In the genomic region with DNA sequence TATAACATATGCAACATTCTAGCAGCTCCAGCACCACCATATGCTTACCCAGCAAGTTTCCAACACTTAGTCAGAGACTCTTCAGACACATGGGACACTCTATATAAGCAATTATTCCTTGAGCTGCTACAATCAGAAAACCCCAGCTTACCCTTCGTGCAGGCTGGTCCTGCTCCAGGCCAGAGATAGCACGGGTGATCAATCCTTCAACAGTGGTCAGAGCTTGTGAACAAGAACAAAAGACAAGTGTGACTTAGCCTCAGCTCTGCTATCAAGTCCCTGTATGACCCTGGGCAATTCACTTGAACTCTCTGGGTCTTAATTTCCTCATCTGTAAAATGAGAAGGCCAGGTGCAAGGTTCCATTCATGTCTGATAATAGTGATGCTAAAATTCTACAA, we compare ENCODE assay signal across 13 cellular contexts. TPM values are rescaled to one million over a fixed set of nuclear protein-coding genes. Genes with fewer than 3 reads are reported as not detected.
DNase-seq lines count a peak whose midpoint lies in the region; ATAC-seq and TF ChIP-seq lines count a peak whose summit lies in the region.
"Had no signal": no experiment of that assay in that cellular context is flagged by ENCODE, and none has a peak within 500 bp of the region (broad histone marks: within the 10 kb centered on the region; RNA-seq: fewer than 3 reads in every experiment).

No MANE protein-coding gene starts in this region.

- H3K4me3 ChIP-seq in DND-41 (ENCODE audit: low read depth in 1 of 2, low read length in 2 of 2) (peak overlapping the region in 1 of 2 experiments; percentile 87; a peak in 2 of 4 replicates), KMS-11 (IDR thresholded peaks at IDR 0.05; ENCODE audit: insufficient read depth, low read depth, low read length) (no peak overlapping the region), ascending aorta (peak overlapping the region; percentile 92 to 93), testis (no peak overlapping the region)

- H3K27me3 Mint-ChIP-seq in neural crest cell (ENCODE audit: low read depth) = peaks cover 7% of the 10 kb centered on the region

- H3K4me2 ChIP-seq in DND-41 (ENCODE audit: insufficient read depth, low read length) (peak overlapping the region; percentile 99), KMS-11 (peak overlapping the region; percentile 73; the same call in 1 of the 2 replicates)

- no peak for TF ChIP-seq POLR2A in testis (IDR thresholded peaks at IDR 0.05)

- peaks cover 53% of the 10 kb centered on the region for H3K36me3 ChIP-seq in DND-41 (ENCODE audit: insufficient read depth, low read length)
- H3K36me3 ChIP-seq in KMS-11 (ENCODE audit: insufficient read depth) = no peaks in the 10 kb centered on the region
- peaks cover 45 to 54% of the 10 kb centered on the region in 2 donors for H3K36me3 ChIP-seq in ascending aorta
- no peaks in the 10 kb centered on the region for H3K36me3 ChIP-seq in testis (ENCODE audit: low read depth, missing control alignments)

- H3K27me3 ChIP-seq in DND-41 (ENCODE audit: insufficient read depth, low read length, poor library complexity) (no peaks in the 10 kb centered on the region), KMS-11 (ENCODE audit: insufficient read depth, low read depth) (no peaks in the 10 kb centered on the region), ascending aorta (no peaks in the 10 kb centered on the region), testis (no peaks in the 10 kb centered on the region)
- H3K27me3 ChIP-seq: neutrophil had no signal

- peaks cover 26% of the 10 kb centered on the region for H3K4me1 Mint-ChIP-seq in neural crest cell

- WGBS in testis, 2 donors = 77 to 86% methylated on average over 2 of the region's 2 CpGs

- H3K9me3 Mint-ChIP-seq in neural crest cell = no peaks in the 10 kb centered on the region

- no peak overlapping the region for H2AFZ ChIP-seq in DND-41 (ENCODE audit: low read depth, low read length)
- no peak overlapping the region for H2AFZ ChIP-seq in KMS-11 (ENCODE audit: low read depth)

- H3K27ac Mint-ChIP-seq in neural crest cell (ENCODE audit: unreplicated experiment) = no peak overlapping the region

- peaks cover 20% of the 10 kb centered on the region for H3K79me2 ChIP-seq in DND-41 (ENCODE audit: insufficient read depth, low read length)
- H3K79me2 ChIP-seq in KMS-11 (ENCODE audit: insufficient read depth, low read depth) = peaks cover 12% of the 10 kb centered on the region

- peak overlapping the region; percentile 100 for H3K4me3 Mint-ChIP-seq in neural crest cell

- no peaks in the 10 kb centered on the region for H4K20me1 ChIP-seq in DND-41 (ENCODE audit: insufficient read depth, low read length)
- H4K20me1 ChIP-seq in KMS-11 (ENCODE audit: insufficient read depth) = no peaks in the 10 kb centered on the region

- no peak for DNase-seq in DND-41
- no peak for DNase-seq in ascending aorta (ENCODE audit: low spot score in 2 of 2)
- no peak for DNase-seq in neural crest cell (ENCODE audit: low read depth, low spot score)
- DNase-seq in testis = no peak
- no peak for DNase-seq in activated effector memory CD4-positive, alpha-beta T cell treated with Interleukin-2 at 50 U/mL for 16 hours
- DNase-seq: activated CD4-positive, CD25-positive, alpha-beta regulatory T cell; anterior cingulate cortex; DMS79 treated with DMSO at 0.1 percent for 48 hours; stimulated activated CD4-positive, alpha-beta T cell treated with anti-CD3 and anti-CD28 coated beads, Interleukin-2, amount 100 ng/mL, for 48 hours had no signal

- H3K27ac ChIP-seq in DND-41 (ENCODE audit: low read length) (no peak overlapping the region), KMS-11 (no peak overlapping the region), ascending aorta (no peak overlapping the region), testis (no peak overlapping the region)
- H3K27ac ChIP-seq: neutrophil, RWPE1 had no signal

- H3K9ac ChIP-seq in DND-41 (ENCODE audit: low read depth, low read length) = no peak overlapping the region
- H3K9ac ChIP-seq in KMS-11 = no peak overlapping the region

- H3K9me3 ChIP-seq in DND-41 (ENCODE audit: insufficient read depth, low read length, severe bottlenecking) (no peaks in the 10 kb centered on the region), ascending aorta (no peaks in the 10 kb centered on the region), testis (no peaks in the 10 kb centered on the region)
- H3K9me3 ChIP-seq: neutrophil had no signal

- no peak for ATAC-seq in DND-41 (ENCODE audit: insufficient read depth, low read depth)
- no peak for ATAC-seq in GM19328 (IDR thresholded peaks at IDR 0.05; ENCODE audit: unreplicated experiment)

- H3K4me1 ChIP-seq in DND-41 (ENCODE audit: insufficient read depth, low read length) (peaks cover 23% of the 10 kb centered on the region), KMS-11 (ENCODE audit: low read depth, poor library complexity, severe bottlenecking) (peaks cover 12% of the 10 kb centered on the region), ascending aorta (peaks cover 0 to 12% of the 10 kb centered on the region in 2 donors), testis (peaks cover 8% of the 10 kb centered on the region)

- peaks cover 10% of the 10 kb centered on the region for H3K36me3 Mint-ChIP-seq in neural crest cell (ENCODE audit: low read depth)

- intact Hi-C loops in ascending aorta (cut with DNase I) = loop anchor here (5.0 kb wide), 1 partner anchor 541 kb away; the partner anchor contains the start of gene CEP164
- intact Hi-C loops in testis (cut with DNase I; ENCODE audit: low total_unique reads) = no loop called here

- TF ChIP-seq CTCF in DND-41 (IDR thresholded peaks at IDR 0.05; ENCODE audit: borderline replicate concordance, extremely low read depth, low read length, poor library complexity, severe bottlenecking) (no peak), KMS-11 (conservative IDR thresholded peaks at IDR 0.05; ENCODE audit: low read depth, low read length) (no peak), ascending aorta (IDR thresholded peaks at IDR 0.05) (no peak), neural crest cell (conservative IDR thresholded peaks at IDR 0.05) (no peak), testis (IDR thresholded peaks at IDR 0.05) (no peak)

RNA-seq across cellular contexts. Expression of gene ZPR1, which starts 1.5 kb away (rescaled TPM):
- total RNA-seq in ascending aorta (171 TPM), neural crest cell (40.7 and 44.5 TPM in 2 replicates), testis (10 to 100 TPM; 44.4 to 68.0 TPM)
- 138 TPM for polyA plus RNA-seq in testis (ENCODE audit: insufficient read depth, low read depth, low replicate concordance)

RNA-seq across cellular contexts. Expression of gene APOA5, which starts 5.3 kb away (rescaled TPM):
- total RNA-seq in ascending aorta (not detected), neural crest cell (not detected in 2 replicates), testis (under 1 TPM in 1 of 2 donors, not detected in 1; 0.24 TPM)
- polyA plus RNA-seq in testis (ENCODE audit: insufficient read depth, low read depth, low replicate concordance) = not detected

RNA-seq across cellular contexts. Expression of gene BUD13, which starts 13.6 kb away (rescaled TPM):
- 23.9 TPM for total RNA-seq in ascending aorta
- total RNA-seq in neural crest cell = 39.0 and 39.7 TPM in 2 replicates
- total RNA-seq in testis = 10 to 100 TPM; 25.9 to 32.0 TPM
- 47.2 TPM for polyA plus RNA-seq in testis (ENCODE audit: insufficient read depth, low read depth, low replicate concordance)

RNA-seq across cellular contexts. Expression of gene APOA4, which starts 36.7 kb away (rescaled TPM):
- total RNA-seq in ascending aorta (14.3 TPM), neural crest cell (not detected in 2 replicates), testis (not detected)
- not detected for polyA plus RNA-seq in testis (ENCODE audit: insufficient read depth, low read depth, low replicate concordance)

RNA-seq across cellular contexts. Expression of gene APOC3, which starts 43.3 kb away (rescaled TPM):
- total RNA-seq in ascending aorta (83.1 TPM), neural crest cell (not detected in 2 replicates), testis (under 1 TPM in 1 of 2 donors, not detected in 1; 0.81 TPM)
- 4.0 TPM for polyA plus RNA-seq in testis (ENCODE audit: insufficient read depth, low read depth, low replicate concordance)

Comparison
In these comparisons a context has a peak if more than half of its experiments do, and no peak if none do; other contexts are left out.
1. H3K4me3 ChIP-seq: peak in ascending aorta (2 of 2); none in KMS-11 (single experiment) and testis (0 of 2).